ENCODE assay signal across 15 cellular contexts in genomic region chr6:89073014-89073620, GRCh38. TPM values are rescaled to one million over a fixed set of nuclear protein-coding genes. Genes with fewer than 3 reads are reported as not detected.
DNase-seq lines count a peak whose midpoint lies in the region; ATAC-seq and TF ChIP-seq lines count a peak whose summit lies in the region.
"Had no signal": no experiment of that assay in that cellular context is flagged by ENCODE, and none has a peak within 500 bp of the region (broad histone marks: within the 10 kb centered on the region; RNA-seq: fewer than 3 reads in every experiment).

No MANE protein-coding gene starts in this region.

- peaks cover 5% of the 10 kb centered on the region for H3K9me3 Mint-ChIP-seq in mesothelial cell of epicardium

- H3K4me1 Mint-ChIP-seq in mesothelial cell of epicardium, result peaks cover 6% of the 10 kb centered on the region

- no peaks in the 10 kb centered on the region for H3K36me3 Mint-ChIP-seq in mesothelial cell of epicardium

- no peaks in the 10 kb centered on the region for H3K27me3 Mint-ChIP-seq in mesothelial cell of epicardium (ENCODE audit: low read depth)

- intact Hi-C loops in Right ventricle myocardium superior (cut with DNase I), result no loop called here
- intact Hi-C loops in left ventricle myocardium inferior (cut with micrococcal nuclease), result no loop called here
- intact Hi-C loops in uterus (cut with DNase I; ENCODE audit: low total_unique reads), result no loop called here

- no peak overlapping the region for H3K4me3 ChIP-seq in left ventricle myocardium inferior
- H3K4me3 ChIP-seq in choroid plexus epithelial cell (ENCODE audit: low read depth, low read length), result no peak overlapping the region
- no peak overlapping the region for H3K4me3 ChIP-seq in uterus
- H3K4me3 ChIP-seq: A549, psoas muscle, suprapubic skin had no signal

- no peak for TF ChIP-seq POLR2A in uterus (IDR thresholded peaks at IDR 0.05)

- DNase-seq in Right ventricle myocardium superior (no peak), left ventricle myocardium inferior (no peak), choroid plexus epithelial cell (ENCODE audit: low read depth) (peak; percentile 74), mesothelial cell of epicardium (ENCODE audit: low spot score in 2 of 2, unreplicated experiment in 2 of 2) (no peak), uterus (no peak), NCI-H1694 treated with DMSO at 0.1 percent for 48 hours (lab: John Stamatoyannopoulos, UW) (no peak)
- DNase-seq: activated naive CD4-positive, alpha-beta T cell treated with anti-CD3 and anti-CD28 coated beads, Interleukin-2, amount 50 U/mL, for 16 hours; cortex of kidney; DMS153; psoas muscle had no signal

- no peaks in the 10 kb centered on the region for H3K4me1 ChIP-seq in left ventricle myocardium inferior
- H3K4me1 ChIP-seq in uterus, result no peaks in the 10 kb centered on the region
- H3K4me1 ChIP-seq: psoas muscle, suprapubic skin had no signal

- H3K27ac Mint-ChIP-seq in mesothelial cell of epicardium, result peak overlapping the region; percentile 81

- TF ChIP-seq CTCF in left ventricle myocardium inferior (IDR thresholded peaks at IDR 0.05; ENCODE audit: borderline replicate concordance), result no peak
- TF ChIP-seq CTCF in choroid plexus epithelial cell (conservative IDR thresholded peaks at IDR 0.05; ENCODE audit: low read depth, low read length), result no peak
- no peak for TF ChIP-seq CTCF in mesothelial cell of epicardium (IDR thresholded peaks at IDR 0.05; ENCODE audit: unreplicated experiment)
- TF ChIP-seq CTCF in uterus (IDR thresholded peaks at IDR 0.05), result no peak

- peak; percentile 73 for ATAC-seq in Right ventricle myocardium superior (ENCODE audit: poor library complexity)
- no peak for ATAC-seq in HG03521 (IDR thresholded peaks at IDR 0.05; ENCODE audit: unreplicated experiment)
- ATAC-seq in HG02763 (IDR thresholded peaks at IDR 0.05; ENCODE audit: unreplicated experiment), result no peak
- ATAC-seq: A549, psoas muscle had no signal

- no peak overlapping the region for H3K4me3 Mint-ChIP-seq in mesothelial cell of epicardium

- H3K9me3 ChIP-seq in left ventricle myocardium inferior (replicated peaks) (peaks cover 8% of the 10 kb centered on the region), uterus (no peaks in the 10 kb centered on the region)
- H3K9me3 ChIP-seq: A549, suprapubic skin had no signal

- H3K27me3 ChIP-seq in left ventricle myocardium inferior (ENCODE audit: low read depth) (no peaks in the 10 kb centered on the region), uterus (no peaks in the 10 kb centered on the region)
- H3K27me3 ChIP-seq: suprapubic skin had no signal

- H3K36me3 ChIP-seq in left ventricle myocardium inferior, result no peaks in the 10 kb centered on the region
- no peaks in the 10 kb centered on the region for H3K36me3 ChIP-seq in uterus
- H3K36me3 ChIP-seq: suprapubic skin had no signal

- H3K27ac ChIP-seq in left ventricle myocardium inferior (replicated peaks) (no peak overlapping the region), uterus (peak overlapping the region; percentile 5 to 18)
- H3K27ac ChIP-seq: A549, psoas muscle, suprapubic skin had no signal

RNA-seq across cellular contexts. Expression of gene PNRC1, which starts 7.4 kb away (rescaled TPM):
- 121 TPM for total RNA-seq in Right ventricle myocardium superior
- total RNA-seq in left ventricle myocardium inferior, result 180 TPM
- total RNA-seq in mesothelial cell of epicardium, result 184 to 206 TPM (median 190 TPM) in 3 replicates
- 100 to 1,000 TPM; 114 to 340 (median 203) TPM for total RNA-seq in uterus

RNA-seq across cellular contexts. Expression of gene SRSF12, which starts 44.8 kb away (rescaled TPM):
- not detected for total RNA-seq in Right ventricle myocardium superior
- not detected for total RNA-seq in left ventricle myocardium inferior
- total RNA-seq in mesothelial cell of epicardium, result 11.5 to 14.7 TPM (median 12.4 TPM) in 3 replicates
- total RNA-seq in uterus, result 10 to 100 TPM in 1 of 4 donors, 1 to 10 TPM in 1, not detected in 2; 2.8 to 12.7 TPM
- total RNA-seq: T-helper 1 cell treated with Interleukin-12 subunit alpha and Interleukin-12 subunit beta and Interleukin-4 antibody, amounts not matched to agents 30 ng/mL and 1 ng/mL, for 36 hours had no signal
